Comparison of ENCODE assay signal across 1 cellular context in the genomic region with DNA sequence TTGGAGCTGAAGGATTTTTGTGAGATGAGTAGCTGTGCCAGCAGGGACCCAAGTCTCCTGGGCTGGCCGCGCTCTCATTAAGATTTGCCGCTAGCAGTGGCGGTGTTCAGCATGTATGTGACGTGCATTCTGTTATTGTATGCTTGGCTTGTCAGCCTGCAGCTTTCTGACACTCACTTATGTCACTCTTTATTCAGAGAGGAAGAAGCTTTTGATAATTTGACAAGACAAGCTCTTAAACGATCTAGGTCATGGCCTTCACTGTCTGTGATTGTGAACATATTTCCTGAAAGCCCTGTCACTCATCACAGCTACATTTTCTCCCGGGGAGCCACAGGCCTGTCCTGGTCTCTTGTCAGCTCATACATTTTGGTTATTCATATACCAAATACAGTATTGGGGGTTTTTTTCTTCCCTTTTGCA.
TF ChIP-seq lines count a peak whose summit lies in the region.

No MANE protein-coding gene starts in this region.

TF ChIP-seq in GM12878, 131 proteins besides CTCF, POLR2A, EP300 and RAD21 (continued from another document):
- TF ChIP-seq, protein P1, sequence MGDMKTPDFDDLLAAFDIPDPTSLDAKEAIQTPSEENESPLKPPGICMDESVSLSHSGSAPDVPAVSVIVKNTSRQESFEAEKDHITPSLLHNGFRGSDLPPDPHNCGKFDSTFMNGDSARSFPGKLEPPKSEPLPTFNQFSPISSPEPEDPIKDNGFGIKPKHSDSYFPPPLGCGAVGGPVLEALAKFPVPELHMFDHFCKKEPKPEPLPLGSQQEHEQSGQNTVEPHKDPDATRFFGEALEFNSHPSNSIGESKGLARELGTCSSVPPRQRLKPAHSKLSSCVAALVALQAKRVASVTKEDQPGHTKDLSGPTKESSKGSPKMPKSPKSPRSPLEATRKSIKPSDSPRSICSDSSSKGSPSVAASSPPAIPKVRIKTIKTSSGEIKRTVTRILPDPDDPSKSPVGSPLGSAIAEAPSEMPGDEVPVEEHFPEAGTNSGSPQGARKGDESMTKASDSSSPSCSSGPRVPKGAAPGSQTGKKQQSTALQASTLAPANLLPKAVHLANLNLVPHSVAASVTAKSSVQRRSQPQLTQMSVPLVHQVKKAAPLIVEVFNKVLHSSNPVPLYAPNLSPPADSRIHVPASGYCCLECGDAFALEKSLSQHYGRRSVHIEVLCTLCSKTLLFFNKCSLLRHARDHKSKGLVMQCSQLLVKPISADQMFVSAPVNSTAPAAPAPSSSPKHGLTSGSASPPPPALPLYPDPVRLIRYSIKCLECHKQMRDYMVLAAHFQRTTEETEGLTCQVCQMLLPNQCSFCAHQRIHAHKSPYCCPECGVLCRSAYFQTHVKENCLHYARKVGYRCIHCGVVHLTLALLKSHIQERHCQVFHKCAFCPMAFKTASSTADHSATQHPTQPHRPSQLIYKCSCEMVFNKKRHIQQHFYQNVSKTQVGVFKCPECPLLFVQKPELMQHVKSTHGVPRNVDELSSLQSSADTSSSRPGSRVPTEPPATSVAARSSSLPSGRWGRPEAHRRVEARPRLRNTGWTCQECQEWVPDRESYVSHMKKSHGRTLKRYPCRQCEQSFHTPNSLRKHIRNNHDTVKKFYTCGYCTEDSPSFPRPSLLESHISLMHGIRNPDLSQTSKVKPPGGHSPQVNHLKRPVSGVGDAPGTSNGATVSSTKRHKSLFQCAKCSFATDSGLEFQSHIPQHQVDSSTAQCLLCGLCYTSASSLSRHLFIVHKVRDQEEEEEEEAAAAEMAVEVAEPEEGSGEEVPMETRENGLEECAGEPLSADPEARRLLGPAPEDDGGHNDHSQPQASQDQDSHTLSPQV (IDR thresholded peaks at IDR 0.05): no peak
